In genomic region chr10:104307576-104308438, GRCh38 we compare ENCODE assay signal across 14 cellular contexts. TPM values are rescaled to one million over a fixed set of nuclear protein-coding genes. Genes with fewer than 3 reads are reported as not detected.
DNase-seq lines count a peak whose midpoint lies in the region; ATAC-seq and TF ChIP-seq lines count a peak whose summit lies in the region.
"Had no signal": no experiment of that assay in that cellular context is flagged by ENCODE, and none has a peak within 500 bp of the region (broad histone marks: within the 10 kb centered on the region; RNA-seq: fewer than 3 reads in every experiment).

No MANE protein-coding gene starts in this region.

- in situ Hi-C loops in ACHN (cut with HindIII; ENCODE audit: low pct_ligation_motif_present, low pct_unique_long_range_greater_than_20kb, low sequenced_read_pairs) = loop anchor here (10.0 kb wide), 1 partner anchor 53 kb away; the partner anchor contains the start of gene GSTO1

- no peaks in the 10 kb centered on the region for H3K9me3 ChIP-seq in heart left ventricle
- no peaks in the 10 kb centered on the region for H3K9me3 ChIP-seq in tibial artery
- H3K9me3 ChIP-seq: BE2C, psoas muscle had no signal

- no peaks in the 10 kb centered on the region for H3K27me3 ChIP-seq in heart left ventricle
- H3K27me3 ChIP-seq in tibial artery = no peaks in the 10 kb centered on the region
- H3K27me3 ChIP-seq: BE2C had no signal

- TF ChIP-seq POLR2A in heart left ventricle (IDR thresholded peaks at IDR 0.05) = no peak

- peak overlapping the region; percentile 78 for H3K4me3 Mint-ChIP-seq in activated naive CD8-positive, alpha-beta T cell treated with anti-CD3 and anti-CD28 coated beads, Interleukin-2, amount 10 ng/mL, durations not matched to agents 7 days and 5 days

- POLR2A ChIA-PET in activated naive CD8-positive, alpha-beta T cell treated with anti-CD3 and anti-CD28 coated beads, Interleukin-2, amount 10 ng/mL, durations not matched to agents 7 days and 5 days (lab: Charles Lee) = interaction anchor here (1.2 to 4.3 kb wide), 6 partner anchors 14 to 46 kb away, joined by 3 to 40 read pairs (median 8); partner anchors contain the start of genes CFAP58 and ITPRIP

- H3K4me1 ChIP-seq in heart left ventricle (peaks cover 9 to 98% (median 72%) of the 10 kb centered on the region in 12 donors), tibial artery (peaks cover 7 to 69% (median 47%) of the 10 kb centered on the region in 4 donors)
- H3K4me1 ChIP-seq: BE2C had no signal

- H3K27ac ChIP-seq in heart left ventricle = peak overlapping the region in 11 of 12 donors; percentile 1 to 98 (median 90)
- H3K27ac ChIP-seq in tibial artery = peak overlapping the region; percentile 79 to 82
- H3K27ac ChIP-seq: psoas muscle had no signal

- H3K36me3 ChIP-seq in heart left ventricle (peaks cover 0 to 35% (median 6%) of the 10 kb centered on the region in 9 donors), tibial artery (peaks cover 0 to 15% (median 11%) of the 10 kb centered on the region in 3 donors)
- H3K36me3 ChIP-seq: BE2C had no signal

- no peak overlapping the region for H3K4me3 ChIP-seq in heart left ventricle
- no peak overlapping the region for H3K4me3 ChIP-seq in tibial artery
- H3K4me3 ChIP-seq: psoas muscle had no signal

- intact Hi-C loops in heart left ventricle (cut with DNase I) (loop anchor here in 1 of 10 donors (5.0 kb wide), 1 partner anchor 39 kb away; no protein-coding TSS in a partner anchor), left cardiac atrium (cut with DNase I) (no loop called here), tibial artery (cut with DNase I; ENCODE audit: low total_unique reads) (no loop called here)

- peaks cover 58% of the 10 kb centered on the region for H3K4me1 Mint-ChIP-seq in activated naive CD8-positive, alpha-beta T cell treated with anti-CD3 and anti-CD28 coated beads, Interleukin-2, amount 10 ng/mL, durations not matched to agents 7 days and 5 days

- peaks cover 32% of the 10 kb centered on the region for H3K36me3 Mint-ChIP-seq in activated naive CD8-positive, alpha-beta T cell treated with anti-CD3 and anti-CD28 coated beads, Interleukin-2, amount 10 ng/mL, durations not matched to agents 7 days and 5 days

- peaks cover 7% of the 10 kb centered on the region for H3K9me3 Mint-ChIP-seq in activated naive CD8-positive, alpha-beta T cell treated with anti-CD3 and anti-CD28 coated beads, Interleukin-2, amount 10 ng/mL, durations not matched to agents 7 days and 5 days

- 62 to 74% (median 69%) methylated on average over 8 to 10 of the region's 10 CpGs for WGBS in heart left ventricle, 4 donors

- TF ChIP-seq CTCF in heart left ventricle (IDR thresholded peaks at IDR 0.05) (no peak), tibial artery (IDR thresholded peaks at IDR 0.05) (no peak)

- peak overlapping the region; percentile 81 for H3K27ac Mint-ChIP-seq in activated naive CD8-positive, alpha-beta T cell treated with anti-CD3 and anti-CD28 coated beads, Interleukin-2, amount 10 ng/mL, durations not matched to agents 7 days and 5 days

- no peaks in the 10 kb centered on the region for H3K27me3 Mint-ChIP-seq in activated naive CD8-positive, alpha-beta T cell treated with anti-CD3 and anti-CD28 coated beads, Interleukin-2, amount 10 ng/mL, durations not matched to agents 7 days and 5 days

- peak in 1 of 5 donors; percentile 3 for DNase-seq in heart left ventricle
- no peak for DNase-seq in left cardiac atrium
- no peak for DNase-seq in activated naive CD8-positive, alpha-beta T cell treated with anti-CD3 and anti-CD28 coated beads, Interleukin-2, amount 10 ng/mL, durations not matched to agents 7 days and 5 days
- peak; percentile 46 for DNase-seq in iris pigment epithelial cell (ENCODE audit: low read depth)
- no peak for DNase-seq in tibial artery
- no peak for DNase-seq in kidney glomerular epithelial cell (lab: John Stamatoyannopoulos, UW)
- no peak for DNase-seq in putamen (ENCODE audit: low spot score)
- DNase-seq in ACHN = no peak
- DNase-seq: BE2C; effector CD8-positive, alpha-beta T cell; KG1; NCI-H2029 treated with DMSO at 0.1 percent for 48 hours; psoas muscle had no signal

- ATAC-seq in heart left ventricle (no peak), left cardiac atrium (no peak)
- ATAC-seq in activated naive CD8-positive, alpha-beta T cell treated with anti-CD3 and anti-CD28 coated beads, Interleukin-2, amount 10 ng/mL, durations not matched to agents 7 days and 5 days (ENCODE audit: low read depth) = no peak
- ATAC-seq: psoas muscle, SK-N-SH treated with all-trans-retinoic acid at 6 μM for 48 hours had no signal

RNA-seq across cellular contexts. Expression of gene ITPRIP, which starts 30.5 kb away (rescaled TPM):
- 10 to 100 TPM; 18.4 to 90.2 (median 27.7) TPM for total RNA-seq in heart left ventricle
- polyA plus RNA-seq in heart left ventricle = 10 to 100 TPM; 19.3 to 70.0 TPM
- 10 to 100 TPM; 45.4 to 90.7 TPM for total RNA-seq in left cardiac atrium
- 10 to 100 TPM; 24.7 to 25.4 TPM for total RNA-seq in activated naive CD8-positive, alpha-beta T cell treated with anti-CD3 and anti-CD28 coated beads, Interleukin-2, amount 10 ng/mL, durations not matched to agents 7 days and 5 days

RNA-seq across cellular contexts. Expression of gene GSTO2, which starts 38.8 kb away (rescaled TPM):
- total RNA-seq in heart left ventricle (1 to 10 TPM in 2 of 9 donors, under 1 TPM in 7; 0.59 to 1.9 (median 0.94) TPM), left cardiac atrium (under 1 TPM; 0.82 to 0.92 TPM)
- polyA plus RNA-seq in heart left ventricle = under 1 TPM; 0.46 to 0.61 TPM
- total RNA-seq in activated naive CD8-positive, alpha-beta T cell treated with anti-CD3 and anti-CD28 coated beads, Interleukin-2, amount 10 ng/mL, durations not matched to agents 7 days and 5 days = 1 to 10 TPM; 1.4 TPM

RNA-seq across cellular contexts. Expression of gene CFAP58, which starts 45.8 kb away (rescaled TPM):
- total RNA-seq in heart left ventricle (1 to 10 TPM; 1.2 to 4.9 (median 3.2) TPM), left cardiac atrium (1 to 10 TPM; 2.4 to 3.8 TPM)
- 1 to 10 TPM in 1 of 2 donors, under 1 TPM in 1; 0.62 to 2.2 TPM for polyA plus RNA-seq in heart left ventricle
- under 1 TPM; 0.28 to 0.34 TPM for total RNA-seq in activated naive CD8-positive, alpha-beta T cell treated with anti-CD3 and anti-CD28 coated beads, Interleukin-2, amount 10 ng/mL, durations not matched to agents 7 days and 5 days

RNA-seq across cellular contexts. Expression of gene GSTO1, which starts 53.1 kb away (rescaled TPM):
- total RNA-seq in heart left ventricle (100 to 1,000 TPM; 194 to 372 (median 209) TPM), left cardiac atrium (100 to 1,000 TPM; 134 to 255 TPM)
- polyA plus RNA-seq in heart left ventricle = 100 to 1,000 TPM; 434 to 699 TPM
- total RNA-seq in activated naive CD8-positive, alpha-beta T cell treated with anti-CD3 and anti-CD28 coated beads, Interleukin-2, amount 10 ng/mL, durations not matched to agents 7 days and 5 days = 10 to 100 TPM; 92.2 to 97.7 TPM
